Comparison of ENCODE assay signal across 8 cellular contexts in the genomic region with DNA sequence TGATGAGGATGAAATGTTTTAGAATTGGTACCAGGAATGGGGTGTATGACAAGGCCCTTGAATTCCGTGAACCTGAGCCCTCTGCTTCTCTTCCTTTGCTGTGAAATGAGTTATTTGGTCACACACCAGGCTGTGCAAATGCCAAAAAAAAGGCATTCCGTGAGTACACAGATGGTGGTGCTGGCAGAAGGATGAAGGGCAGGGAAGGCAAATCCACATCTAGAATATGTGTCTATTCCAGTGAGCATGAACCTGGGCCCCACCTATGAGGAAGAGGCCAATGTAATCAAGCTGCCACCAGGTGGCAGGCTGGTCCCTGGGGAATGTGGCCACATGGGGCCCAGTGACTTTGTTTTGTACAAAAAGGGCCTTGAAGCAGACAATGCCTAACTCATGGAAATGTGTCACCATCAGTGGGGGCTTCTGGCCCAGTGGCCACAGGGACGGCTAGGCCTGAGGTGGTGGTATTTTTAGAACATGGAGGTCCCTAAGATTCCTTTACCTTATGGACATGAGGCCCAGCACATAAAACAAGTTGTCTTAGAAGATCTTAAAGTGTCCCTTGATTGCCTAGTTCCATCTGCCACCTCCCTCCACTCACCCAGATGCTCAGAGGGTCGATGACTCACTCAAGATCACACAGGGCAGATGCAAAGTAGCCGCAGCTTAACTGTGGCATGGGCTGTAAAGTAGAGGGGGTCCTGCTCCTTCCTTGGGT. TPM values are rescaled to one million over a fixed set of nuclear protein-coding genes. Genes with fewer than 3 reads are reported as not detected.
DNase-seq lines count a peak whose midpoint lies in the region; ATAC-seq, FAIRE-seq and TF ChIP-seq lines count a peak whose summit lies in the region.

No MANE protein-coding gene starts in this region.

- FAIRE-seq in urothelium cell line (lab: Jason Lieb, UNC), result peak; percentile 42

- no peaks in the 10 kb centered on the region for H3K27me3 ChIP-seq in Caco-2 (replicated peaks; ENCODE audit: control insufficient read depth, insufficient read depth, low read length)
- H3K27me3 ChIP-seq in RWPE2 (ENCODE audit: insufficient read depth, poor library complexity, severe bottlenecking), result no peaks in the 10 kb centered on the region

- no peaks in the 10 kb centered on the region for H3K27me3 Mint-ChIP-seq in Caco-2 (ENCODE audit: insufficient read depth, unreplicated experiment)
- no peaks in the 10 kb centered on the region for H3K27me3 Mint-ChIP-seq in activated T-helper 2 cell treated with anti-CD3 and anti-CD28 coated beads, Interferon-gamma antibody, Interleukin-2, Interleukin-4, amounts not matched to agents 10 μg/mL and 5 μg/mL and 100 μg/mL, durations not matched to agents 14 hours and 24 hours and 36 hours (ENCODE audit: low read depth)

- intact Hi-C loops in Caco-2 (cut with micrococcal nuclease; ENCODE audit: unreplicated experiment), result loop anchor here (1.0 kb wide), 2 partner anchors 32 to 94 kb away; no protein-coding TSS in a partner anchor
- intact Hi-C loops in activated T-helper 2 cell treated with anti-CD3 and anti-CD28 coated beads, Interferon-gamma antibody, Interleukin-2, Interleukin-4, amounts not matched to agents 10 μg/mL and 5 μg/mL and 100 μg/mL, durations not matched to agents 14 hours and 24 hours and 36 hours (cut with micrococcal nuclease), result loop anchor here (1.0 to 5.0 kb wide), 3 partner anchors 33 to 284 kb away; no protein-coding TSS in a partner anchor

- CTCF ChIA-PET in Caco-2 (lab: Charles Lee), result interaction anchor here (1.1 to 1.6 kb wide), 2 partner anchors 33 to 100 kb away, joined by 3 to 6 read pairs; no protein-coding TSS in a partner anchor

- H3K4me3 ChIP-seq in Caco-2 (ENCODE audit: low read depth, low read length) (no peak overlapping the region), RWPE2 (ENCODE audit: severe bottlenecking) (no peak overlapping the region)

- no peaks in the 10 kb centered on the region for H3K36me3 ChIP-seq in Caco-2 (ENCODE audit: control insufficient read depth, insufficient read depth, low read length)
- no peaks in the 10 kb centered on the region for H3K36me3 ChIP-seq in RWPE2 (ENCODE audit: low read depth)

- H3K4me1 ChIP-seq in Caco-2 (0 out of 2 replicates have a peak, but pooled peaks cover 1% of the 10 kb centered on the region), RWPE2 (ENCODE audit: insufficient read depth, poor library complexity, severe bottlenecking) (no peaks in the 10 kb centered on the region)

- H3K4me3 Mint-ChIP-seq in Caco-2 (ENCODE audit: unreplicated experiment), result no peak overlapping the region
- H3K4me3 Mint-ChIP-seq in activated T-helper 2 cell treated with anti-CD3 and anti-CD28 coated beads, Interferon-gamma antibody, Interleukin-2, Interleukin-4, amounts not matched to agents 10 μg/mL and 5 μg/mL and 100 μg/mL, durations not matched to agents 14 hours and 24 hours and 36 hours (ENCODE audit: low read depth), result no peak overlapping the region

- no peaks in the 10 kb centered on the region for H3K9me3 ChIP-seq in Caco-2
- no peaks in the 10 kb centered on the region for H3K9me3 ChIP-seq in RWPE2 (ENCODE audit: severe bottlenecking)

- TF ChIP-seq CTCF in Caco-2 (IDR thresholded peaks at IDR 0.05; ENCODE audit: insufficient read depth in 1 of 2, low read depth in 1 of 2, low read length in 1 of 2, severe bottlenecking in 1 of 2, unreplicated experiment in 1 of 2) (peak; percentile 72), RWPE2 (IDR thresholded peaks at IDR 0.05; ENCODE audit: poor library complexity, severe bottlenecking) (peak; percentile 82)

- no peaks in the 10 kb centered on the region for H3K36me3 Mint-ChIP-seq in Caco-2 (ENCODE audit: insufficient read depth, unreplicated experiment)
- no peaks in the 10 kb centered on the region for H3K36me3 Mint-ChIP-seq in activated T-helper 2 cell treated with anti-CD3 and anti-CD28 coated beads, Interferon-gamma antibody, Interleukin-2, Interleukin-4, amounts not matched to agents 10 μg/mL and 5 μg/mL and 100 μg/mL, durations not matched to agents 14 hours and 24 hours and 36 hours (ENCODE audit: low read depth)

- no peaks in the 10 kb centered on the region for H3K4me1 Mint-ChIP-seq in Caco-2 (ENCODE audit: low read depth, unreplicated experiment)
- peaks cover 33% of the 10 kb centered on the region for H3K4me1 Mint-ChIP-seq in activated T-helper 2 cell treated with anti-CD3 and anti-CD28 coated beads, Interferon-gamma antibody, Interleukin-2, Interleukin-4, amounts not matched to agents 10 μg/mL and 5 μg/mL and 100 μg/mL, durations not matched to agents 14 hours and 24 hours and 36 hours (ENCODE audit: low read depth)

- no peak overlapping the region for H3K27ac ChIP-seq in RWPE2 (ENCODE audit: poor library complexity, severe bottlenecking)

- BruUV-seq in Caco-2 (replicated peaks; lab: Mats Ljungman, UMichigan), result no TSS peak

- peak; percentile 67 to 74 for DNase-seq in Caco-2
- peak; percentile 30 for DNase-seq in HS-5 (ENCODE audit: low read depth)
- DNase-seq in RWPE2 (ENCODE audit: low spot score), result no peak
- DNase-seq in activated T-helper 2 cell treated with anti-CD3 and anti-CD28 coated beads, Interferon-gamma antibody, Interleukin-2, Interleukin-4, amounts not matched to agents 10 μg/mL and 5 μg/mL and 100 μg/mL, durations not matched to agents 14 hours and 24 hours and 36 hours (ENCODE audit: low spot score), result peak; percentile 68
- peak; percentile 50 for DNase-seq in foreskin melanocyte
- peak; percentile 89 for DNase-seq in pons (ENCODE audit: low spot score)
- no peak for DNase-seq in urothelium cell line (ENCODE audit: low spot score)

- H3K9me3 Mint-ChIP-seq in Caco-2 (ENCODE audit: unreplicated experiment), result no peaks in the 10 kb centered on the region
- no peaks in the 10 kb centered on the region for H3K9me3 Mint-ChIP-seq in activated T-helper 2 cell treated with anti-CD3 and anti-CD28 coated beads, Interferon-gamma antibody, Interleukin-2, Interleukin-4, amounts not matched to agents 10 μg/mL and 5 μg/mL and 100 μg/mL, durations not matched to agents 14 hours and 24 hours and 36 hours

- POLR2A ChIA-PET in Caco-2 (lab: Charles Lee), result no interaction called here

- ATAC-seq in RWPE2 (ENCODE audit: low read depth) (peak; percentile 39; the same call in 2 of the 3 replicates), HG03095 (IDR thresholded peaks at IDR 0.05; ENCODE audit: unreplicated experiment) (no peak)

- H3K27ac Mint-ChIP-seq in Caco-2 (ENCODE audit: unreplicated experiment), result no peak overlapping the region
- H3K27ac Mint-ChIP-seq in activated T-helper 2 cell treated with anti-CD3 and anti-CD28 coated beads, Interferon-gamma antibody, Interleukin-2, Interleukin-4, amounts not matched to agents 10 μg/mL and 5 μg/mL and 100 μg/mL, durations not matched to agents 14 hours and 24 hours and 36 hours, result peak overlapping the region; percentile 92

RNA-seq across cellular contexts. Expression of a gene that starts 3.9 kb away (rescaled TPM):
- total RNA-seq in Caco-2 (2022), result 12.8 and 14.2 TPM in 2 replicates
- 17.2 and 19.3 TPM in 2 replicates for total RNA-seq in activated T-helper 2 cell treated with anti-CD3 and anti-CD28 coated beads, Interferon-gamma antibody, Interleukin-2, Interleukin-4, amounts not matched to agents 10 μg/mL and 5 μg/mL and 100 μg/mL, durations not matched to agents 14 hours and 24 hours and 36 hours

RNA-seq across cellular contexts. Expression of a gene that starts 5.7 kb away (rescaled TPM):
- total RNA-seq in Caco-2 (2022), result 9.4 and 11.0 TPM in 2 replicates
- total RNA-seq in activated T-helper 2 cell treated with anti-CD3 and anti-CD28 coated beads, Interferon-gamma antibody, Interleukin-2, Interleukin-4, amounts not matched to agents 10 μg/mL and 5 μg/mL and 100 μg/mL, durations not matched to agents 14 hours and 24 hours and 36 hours, result 32.7 and 36.2 TPM in 2 replicates

RNA-seq across cellular contexts. Expression of a gene that starts 34.3 kb away (rescaled TPM):
- 4.8 and 4.9 TPM in 2 replicates for total RNA-seq in Caco-2 (2022)
- 3.2 and 4.3 TPM in 2 replicates for total RNA-seq in activated T-helper 2 cell treated with anti-CD3 and anti-CD28 coated beads, Interferon-gamma antibody, Interleukin-2, Interleukin-4, amounts not matched to agents 10 μg/mL and 5 μg/mL and 100 μg/mL, durations not matched to agents 14 hours and 24 hours and 36 hours

RNA-seq across cellular contexts. Expression of a gene that starts 34.4 kb away (rescaled TPM):
- 20.6 and 23.0 TPM in 2 replicates for total RNA-seq in Caco-2 (2022)
- 72.2 and 77.3 TPM in 2 replicates for total RNA-seq in activated T-helper 2 cell treated with anti-CD3 and anti-CD28 coated beads, Interferon-gamma antibody, Interleukin-2, Interleukin-4, amounts not matched to agents 10 μg/mL and 5 μg/mL and 100 μg/mL, durations not matched to agents 14 hours and 24 hours and 36 hours

RNA-seq across cellular contexts. Expression of a gene that starts 34.4 kb away (rescaled TPM):
- 182 and 188 TPM in 2 replicates for total RNA-seq in Caco-2 (2022)
- 287 and 325 TPM in 2 replicates for total RNA-seq in activated T-helper 2 cell treated with anti-CD3 and anti-CD28 coated beads, Interferon-gamma antibody, Interleukin-2, Interleukin-4, amounts not matched to agents 10 μg/mL and 5 μg/mL and 100 μg/mL, durations not matched to agents 14 hours and 24 hours and 36 hours

Comparison
In these comparisons a context has a peak if more than half of its experiments do, and no peak if none do; other contexts are left out.
1. DNase-seq: peak in Caco-2 (2 of 2), HS-5 (single experiment), activated T-helper 2 cell treated with anti-CD3 and anti-CD28 coated beads, Interferon-gamma antibody, Interleukin-2, Interleukin-4, amounts not matched to agents 10 μg/mL and 5 μg/mL and 100 μg/mL, durations not matched to agents 14 hours and 24 hours and 36 hours (single experiment), foreskin melanocyte (single experiment) and pons (single experiment); none in RWPE2 (single experiment) and urothelium cell line (single experiment).